Comparison of ENCODE assay signal across 11 cellular contexts in genomic region chr9:69044226-69045219, GRCh38. TPM values are rescaled to one million over a fixed set of nuclear protein-coding genes. Genes with fewer than 3 reads are reported as not detected.
A peak's percentile ranks its signal among the peaks of the same experiment; 100 is the strongest.
DNase-seq lines count a peak whose midpoint lies in the region; ATAC-seq and TF ChIP-seq lines count a peak whose summit lies in the region.
"Had no signal": no experiment of that assay in that cellular context is flagged by ENCODE, and none has a peak within 500 bp of the region (broad histone marks: within the 10 kb centered on the region; RNA-seq: fewer than 3 reads in every experiment).

No MANE protein-coding gene starts in this region.

- H3K4me3 ChIP-seq in Loucy (ENCODE audit: low read length, poor library complexity, severe bottlenecking) (peak overlapping the region; percentile 58), body of pancreas (no peak overlapping the region), mesenchymal stem cell (ENCODE audit: insufficient read depth in 1 of 2, low read depth in 1 of 2, low read length in 2 of 2) (no peak overlapping the region), suprapubic skin (no peak overlapping the region)

- H3K4me1 ChIP-seq in Loucy (ENCODE audit: insufficient read depth, low read length, poor library complexity, severe bottlenecking) (peaks cover 64% of the 10 kb centered on the region), body of pancreas (peaks cover 3% of the 10 kb centered on the region), mesenchymal stem cell (ENCODE audit: control insufficient read depth, insufficient read depth, low read depth, low read length) (peaks cover 8% of the 10 kb centered on the region), suprapubic skin (no peaks in the 10 kb centered on the region)

- H3K27me3 ChIP-seq in Loucy (ENCODE audit: insufficient read depth, low read length, poor library complexity, severe bottlenecking) (no peaks in the 10 kb centered on the region), body of pancreas (no peaks in the 10 kb centered on the region), mesenchymal stem cell (ENCODE audit: control insufficient read depth in 1 of 2, insufficient read depth in 1 of 2, low read length in 2 of 2) (no peaks in the 10 kb centered on the region), suprapubic skin (no peaks in the 10 kb centered on the region)

- DNase-seq in Caki2 (ENCODE audit: low read depth) (peak; percentile 14), body of pancreas (no peak), mesenchymal stem cell (peak; percentile 65), SHP77 (lab: John Stamatoyannopoulos, UW) (no peak), suprapubic skin (ENCODE audit: low spot score in 2 of 2) (no peak)
- DNase-seq: activated gamma-delta T cell treated with Interleukin-2 at 50 U/mL for 16 hours, OCI-M1 had no signal

- H2BK15ac ChIP-seq in mesenchymal stem cell (ENCODE audit: low read depth, poor library complexity, severe bottlenecking) = no peak overlapping the region

- intact Hi-C loops in body of pancreas (cut with DNase I) = loop anchor here (5.0 kb wide), 1 partner anchor 153 kb away; no protein-coding TSS in a partner anchor

- H2BK5ac ChIP-seq in mesenchymal stem cell (ENCODE audit: low read depth, low read length, poor library complexity, severe bottlenecking) = no peak overlapping the region

- H3K79me1 ChIP-seq in mesenchymal stem cell (replicated peaks; ENCODE audit: low read length, poor library complexity, severe bottlenecking) = peaks cover 31% of the 10 kb centered on the region

- peak overlapping the region; percentile 16 to 38 for H3K18ac ChIP-seq in mesenchymal stem cell (ENCODE audit: low read depth in 1 of 2, low read length in 2 of 2)

- H2AK5ac ChIP-seq in mesenchymal stem cell (ENCODE audit: low read length, severe bottlenecking) = no peak overlapping the region

- TF ChIP-seq EP300 in suprapubic skin (IDR thresholded peaks at IDR 0.05) = no peak

- no peak overlapping the region for H4K8ac ChIP-seq in mesenchymal stem cell (ENCODE audit: low read length)

- H3F3A ChIP-seq in Loucy (ENCODE audit: low read depth) = 0 out of 2 replicates have a peak, but pooled peaks cover 3% of the 10 kb centered on the region

- TF ChIP-seq POLR2A in body of pancreas (IDR thresholded peaks at IDR 0.05) = no peak
- TF ChIP-seq POLR2A in suprapubic skin (IDR thresholded peaks at IDR 0.05) = no peak

- no peak overlapping the region for H3K14ac ChIP-seq in mesenchymal stem cell (ENCODE audit: low read length in 2 of 2)

- ATAC-seq in body of pancreas (peak; percentile 12), GM18520 (IDR thresholded peaks at IDR 0.05; ENCODE audit: unreplicated experiment) (no peak), HG03354 (IDR thresholded peaks at IDR 0.05; ENCODE audit: poor library complexity, severe bottlenecking, unreplicated experiment) (no peak)

- H3K36me3 ChIP-seq in Loucy (ENCODE audit: insufficient read depth, low read length) (peaks cover 27% of the 10 kb centered on the region; the same call in 1 of the 2 replicates), body of pancreas (replicated peaks in 1 of 2; ENCODE audit: insufficient read depth in 1 of 2, low read depth in 2 of 2) (peaks cover 0 to 10% of the 10 kb centered on the region in 2 donors), mesenchymal stem cell (ENCODE audit: control insufficient read depth in 1 of 2, insufficient read depth in 2 of 2, low read depth in 1 of 2, low read length in 2 of 2) (peaks cover 20 to 24% of the 10 kb centered on the region in 2 experiments), suprapubic skin (peaks cover 27% of the 10 kb centered on the region)

- in situ Hi-C loops in Caki2 (cut with HindIII; ENCODE audit: low pct_unique_long_range_greater_than_20kb, low sequenced_read_pairs) = no loop called here

- peak overlapping the region; percentile 51 to 85 for H2BK12ac ChIP-seq in mesenchymal stem cell (ENCODE audit: low read length in 2 of 2)

- H4K91ac ChIP-seq in mesenchymal stem cell (ENCODE audit: low read length) = peak overlapping the region; percentile 18

- no peaks in the 10 kb centered on the region for H3K9me2 ChIP-seq in Loucy (replicated peaks; ENCODE audit: low read depth, low read length)

- TF ChIP-seq CTCF in Loucy (conservative IDR thresholded peaks at IDR 0.05; ENCODE audit: low read length) = no peak
- TF ChIP-seq CTCF in body of pancreas (IDR thresholded peaks at IDR 0.05) = no peak
- no peak for TF ChIP-seq CTCF in suprapubic skin (IDR thresholded peaks at IDR 0.05)

- 48 to 53% methylated on average over 10 of the region's 10 CpGs for WGBS in body of pancreas, 2 donors
- WGBS in mesenchymal stem cell = 47% methylated on average over 8 of the region's 10 CpGs
- 75% methylated on average over 10 of the region's 10 CpGs for WGBS in suprapubic skin

- H3K4ac ChIP-seq in mesenchymal stem cell (ENCODE audit: low read depth in 1 of 2, low read length in 2 of 2) = no peak overlapping the region

- H3K4me2 ChIP-seq in Loucy (ENCODE audit: low read depth, low read length, poor library complexity, severe bottlenecking) = peak overlapping the region; percentile 83
- H3K4me2 ChIP-seq in mesenchymal stem cell (ENCODE audit: low read length, poor library complexity, severe bottlenecking) = no peak overlapping the region

- peak overlapping the region; percentile 9 for H2BK120ac ChIP-seq in mesenchymal stem cell (ENCODE audit: low read depth, low read length)

- H3K9ac ChIP-seq in Loucy (ENCODE audit: low read depth, low read length, poor library complexity, severe bottlenecking) (peak overlapping the region; percentile 61), mesenchymal stem cell (ENCODE audit: low read length) (no peak overlapping the region)

- H3K23ac ChIP-seq in mesenchymal stem cell (ENCODE audit: low read length in 2 of 2) = no peak overlapping the region

- H2AFZ ChIP-seq in Loucy (ENCODE audit: low read length) (no peak overlapping the region), mesenchymal stem cell (ENCODE audit: low read depth, low read length) (no peak overlapping the region)

- H3K79me2 ChIP-seq in Loucy (ENCODE audit: insufficient read depth, low read length) = peaks cover 82% of the 10 kb centered on the region

- H3K27ac ChIP-seq in body of pancreas = no peak overlapping the region
- H3K27ac ChIP-seq in mesenchymal stem cell (ENCODE audit: low read length, poor library complexity, severe bottlenecking) = peak overlapping the region; percentile 43
- no peak overlapping the region for H3K27ac ChIP-seq in suprapubic skin

- H3K9me3 ChIP-seq in Loucy (ENCODE audit: insufficient read depth, low read depth, low read length) (no peaks in the 10 kb centered on the region), body of pancreas (no peaks in the 10 kb centered on the region), mesenchymal stem cell (ENCODE audit: control insufficient read depth, low read length) (no peaks in the 10 kb centered on the region), suprapubic skin (no peaks in the 10 kb centered on the region)

- H4K20me1 ChIP-seq in Loucy (ENCODE audit: insufficient read depth, low read length, poor library complexity, severe bottlenecking) = peaks cover 9% of the 10 kb centered on the region

RNA-seq across cellular contexts. Expression of gene FXN, which starts 9.0 kb away (rescaled TPM):
- 2.8 and 16.3 TPM in 2 replicates for total RNA-seq in Caki2 (2014; rRNA removed; shearing (Covaris generic); ENCODE audit: low replicate concordance)
- total RNA-seq in body of pancreas = 1 to 10 TPM; 3.1 to 6.9 TPM
- polyA plus RNA-seq in mesenchymal stem cell (2013, experiment 1 of 2) = 21.5 TPM
- polyA plus RNA-seq in mesenchymal stem cell (2013, experiment 2 of 2) = 20.3 TPM
- 10 to 100 TPM in 1 of 4 donors, 1 to 10 TPM in 3; 2.3 to 11.1 (median 5.6) TPM for total RNA-seq in suprapubic skin

RNA-seq across cellular contexts. Expression of gene PRKACG, which starts 30.6 kb away (rescaled TPM):
- not detected in 2 replicates for total RNA-seq in Caki2 (2014; rRNA removed; shearing (Covaris generic); ENCODE audit: low replicate concordance)
- total RNA-seq in body of pancreas (not detected), suprapubic skin (not detected)
- polyA plus RNA-seq in mesenchymal stem cell (2013, experiment 1 of 2) = not detected
- polyA plus RNA-seq in mesenchymal stem cell (2013, experiment 2 of 2) = not detected
- total RNA-seq: lower leg skin had no signal

Comparison
In these comparisons a context has a peak if more than half of its experiments do, and no peak if none do; other contexts are left out.
1. DNase-seq: peak in Caki2 (single experiment) and mesenchymal stem cell (single experiment); none in body of pancreas (0 of 4), SHP77 (0 of 2) and suprapubic skin (0 of 2).